1 cellular context compared by ENCODE assay signal in genomic region chr20:41261260-41261659, GRCh38.
TF ChIP-seq lines count a peak whose summit lies in the region.

No MANE protein-coding gene starts in this region.

TF ChIP-seq in endothelial cell of umbilical vein, 7 proteins besides CTCF, POLR2A, EP300 and RAD21:
- TF ChIP-seq MYC (IDR thresholded peaks at IDR 0.05; ENCODE audit: low read depth, low read length) (no peak), EZH2 (IDR thresholded peaks at IDR 0.05; ENCODE audit: borderline replicate concordance, low read depth, low read length, severe bottlenecking) (no peak), MAX (IDR thresholded peaks at IDR 0.05; ENCODE audit: insufficient read depth, insufficient read length) (no peak), GATA2 (IDR thresholded peaks at IDR 0.05; ENCODE audit: insufficient read depth, insufficient read length, low read depth, low read length) (no peak), POLR2AphosphoS5 (IDR thresholded peaks at IDR 0.05; ENCODE audit: insufficient read depth, low read depth, low read length) (no peak), FOS (IDR thresholded peaks at IDR 0.05; ENCODE audit: borderline replicate concordance, insufficient read depth, low read length) (no peak), JUN (IDR thresholded peaks at IDR 0.05; ENCODE audit: borderline replicate concordance, insufficient read depth, insufficient read length, low read depth) (no peak)
